ENCODE assay signal across 2 cellular contexts in genomic region chr4:173014113-173014558, GRCh38.
TF ChIP-seq lines count a peak whose summit lies in the region.

No MANE protein-coding gene starts in this region.

TF ChIP-seq in IMR-90, 13 proteins besides CTCF, POLR2A, EP300 and RAD21 (continued from another document):
- no peak for TF ChIP-seq ELK1 (IDR thresholded peaks at IDR 0.05; ENCODE audit: borderline replicate concordance, low read depth, low read length)
- no peak for TF ChIP-seq NFE2L2 (IDR thresholded peaks at IDR 0.05; ENCODE audit: low read depth, low read length)
TF ChIP-seq in IMR-90: peak in this region for 2.

TF ChIP-seq in GM12878, 131 proteins besides CTCF, POLR2A, EP300 and RAD21 (continued from another document):
- no peak for TF ChIP-seq YY1 (IDR thresholded peaks at IDR 0.05; ENCODE audit: low read depth, low read length)
- no peak for TF ChIP-seq CREM (IDR thresholded peaks at IDR 0.05; ENCODE audit: low read depth)
- no peak for TF ChIP-seq NFIC (IDR thresholded peaks at IDR 0.05; ENCODE audit: low read depth, low read length)
- TF ChIP-seq NR2F1 (conservative IDR thresholded peaks at IDR 0.05): no peak
- TF ChIP-seq BRCA1 (IDR thresholded peaks at IDR 0.05; ENCODE audit: low read depth, low read length): no peak
- TF ChIP-seq, protein P1, sequence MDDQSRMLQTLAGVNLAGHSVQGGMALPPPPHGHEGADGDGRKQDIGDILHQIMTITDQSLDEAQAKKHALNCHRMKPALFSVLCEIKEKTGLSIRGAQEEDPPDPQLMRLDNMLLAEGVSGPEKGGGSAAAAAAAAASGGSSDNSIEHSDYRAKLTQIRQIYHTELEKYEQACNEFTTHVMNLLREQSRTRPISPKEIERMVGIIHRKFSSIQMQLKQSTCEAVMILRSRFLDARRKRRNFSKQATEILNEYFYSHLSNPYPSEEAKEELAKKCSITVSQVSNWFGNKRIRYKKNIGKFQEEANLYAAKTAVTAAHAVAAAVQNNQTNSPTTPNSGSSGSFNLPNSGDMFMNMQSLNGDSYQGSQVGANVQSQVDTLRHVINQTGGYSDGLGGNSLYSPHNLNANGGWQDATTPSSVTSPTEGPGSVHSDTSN (IDR thresholded peaks at IDR 0.05; ENCODE audit: insufficient replicate concordance, low read depth, low read length): no peak
- no peak for TF ChIP-seq BCL11A (IDR thresholded peaks at IDR 0.05; ENCODE audit: low read depth, low read length)
- no peak for TF ChIP-seq EZH2 (IDR thresholded peaks at IDR 0.05; ENCODE audit: borderline replicate concordance, control insufficient read depth, low read depth, low read length)
- no peak for TF ChIP-seq GATAD2B (conservative IDR thresholded peaks at IDR 0.05; ENCODE audit: low read depth)
- TF ChIP-seq RAD51 (IDR thresholded peaks at IDR 0.05): no peak
- no peak for TF ChIP-seq RUNX3 (IDR thresholded peaks at IDR 0.05; ENCODE audit: low read length)
- no peak for TF ChIP-seq ZNF622 (IDR thresholded peaks at IDR 0.05)
- TF ChIP-seq ZNF384 (IDR thresholded peaks at IDR 0.05; ENCODE audit: borderline replicate concordance, low read depth, low read length): no peak
